ENCODE assay signal across 2 cellular contexts in the genomic region with DNA sequence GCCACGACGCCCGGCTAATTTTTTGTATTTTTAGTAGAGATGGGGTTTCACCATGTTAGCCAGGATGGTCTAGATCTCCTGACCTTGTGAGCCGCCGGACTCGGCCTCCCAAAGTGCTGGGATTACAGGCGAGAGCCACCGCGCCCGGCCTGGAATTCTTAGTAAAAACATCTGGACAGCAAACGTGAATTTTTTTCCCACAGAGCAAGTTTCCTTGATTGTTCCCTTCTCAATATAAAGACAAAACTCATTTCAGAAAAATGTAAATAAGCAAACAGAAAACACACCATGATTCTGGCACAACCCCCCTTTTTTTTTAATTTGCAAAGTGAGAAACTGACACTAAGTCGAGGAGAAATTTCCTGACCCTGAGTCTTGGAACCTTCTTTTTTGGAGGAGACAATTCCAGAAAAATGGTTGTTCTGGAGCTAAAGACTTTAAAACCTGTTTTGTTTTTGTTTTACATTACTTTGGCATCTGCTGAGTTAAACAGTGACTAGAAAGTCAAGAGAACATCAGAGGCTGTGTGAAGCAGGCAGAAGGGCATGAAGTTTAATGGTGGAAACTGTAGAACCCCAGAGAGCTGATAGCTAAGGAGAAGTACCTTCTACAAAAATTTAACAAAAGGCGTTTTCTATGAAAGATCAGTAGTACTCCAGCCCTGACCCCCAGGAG.
TF ChIP-seq lines count a peak whose summit lies in the region.

No MANE protein-coding gene starts in this region.

TF ChIP-seq in SK-N-SH, 30 proteins besides CTCF, POLR2A, EP300 and RAD21 (continued from another document):
- TF ChIP-seq IRF3 (IDR thresholded peaks at IDR 0.05; ENCODE audit: low read depth, low read length), result no peak
- TF ChIP-seq MAX (IDR thresholded peaks at IDR 0.05; ENCODE audit: low read depth), result no peak
- TF ChIP-seq, protein P1, sequence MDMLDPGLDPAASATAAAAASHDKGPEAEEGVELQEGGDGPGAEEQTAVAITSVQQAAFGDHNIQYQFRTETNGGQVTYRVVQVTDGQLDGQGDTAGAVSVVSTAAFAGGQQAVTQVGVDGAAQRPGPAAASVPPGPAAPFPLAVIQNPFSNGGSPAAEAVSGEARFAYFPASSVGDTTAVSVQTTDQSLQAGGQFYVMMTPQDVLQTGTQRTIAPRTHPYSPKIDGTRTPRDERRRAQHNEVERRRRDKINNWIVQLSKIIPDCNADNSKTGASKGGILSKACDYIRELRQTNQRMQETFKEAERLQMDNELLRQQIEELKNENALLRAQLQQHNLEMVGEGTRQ (IDR thresholded peaks at IDR 0.05; ENCODE audit: borderline replicate concordance, low read depth, low read length), result no peak
- TF ChIP-seq SIN3A (IDR thresholded peaks at IDR 0.05; ENCODE audit: borderline replicate concordance, low read depth, low read length), result no peak
- no peak for TF ChIP-seq RXRA (IDR thresholded peaks at IDR 0.05; ENCODE audit: borderline replicate concordance, low read depth)
- TF ChIP-seq POLR2AphosphoS5 (IDR thresholded peaks at IDR 0.05; ENCODE audit: low read depth, low read length), result no peak
- no peak for TF ChIP-seq FOXM1 (IDR thresholded peaks at IDR 0.05; ENCODE audit: low read depth)
- no peak for TF ChIP-seq YY1 (IDR thresholded peaks at IDR 0.05; ENCODE audit: low read depth)
- TF ChIP-seq FOSL2 (IDR thresholded peaks at IDR 0.05; ENCODE audit: borderline replicate concordance, low read depth), result no peak
- no peak for TF ChIP-seq ELF1 (IDR thresholded peaks at IDR 0.05)
- no peak for TF ChIP-seq TEAD4 (IDR thresholded peaks at IDR 0.05; ENCODE audit: borderline replicate concordance, insufficient read depth)
- no peak for TF ChIP-seq ZBTB33 (IDR thresholded peaks at IDR 0.05; ENCODE audit: borderline replicate concordance, low read depth)

TF ChIP-seq in SK-N-SH treated with all-trans-retinoic acid at 6 μM for 48 hours, 23 proteins besides CTCF, POLR2A, EP300 and RAD21 (continued from another document):
- TF ChIP-seq ZFP3 (CRISPR knock-in tag; IDR thresholded peaks at IDR 0.05) (no peak), ISL1 (CRISPR knock-in tag; IDR thresholded peaks at IDR 0.05) (no peak), GLIS3 (CRISPR knock-in tag; IDR thresholded peaks at IDR 0.05) (no peak), BACH2 (CRISPR knock-in tag; IDR thresholded peaks at IDR 0.05; ENCODE audit: borderline replicate concordance) (no peak), ARNTL (CRISPR knock-in tag; IDR thresholded peaks at IDR 0.05; ENCODE audit: borderline replicate concordance, low read depth) (no peak), SNAI2 (CRISPR knock-in tag; IDR thresholded peaks at IDR 0.05) (no peak), PATZ1 (CRISPR knock-in tag; IDR thresholded peaks at IDR 0.05; ENCODE audit: borderline replicate concordance) (no peak), TSHZ2 (CRISPR knock-in tag; IDR thresholded peaks at IDR 0.05) (no peak), CREB5 (CRISPR knock-in tag; IDR thresholded peaks at IDR 0.05; ENCODE audit: low read depth) (no peak)
